ENCODE assay signal across 10 cellular contexts in genomic region chr6:84461461-84461860, GRCh38.
"Had no signal": no experiment of that assay in that cellular context is flagged by ENCODE, and none has a peak within 500 bp of the region (broad histone marks: within the 10 kb centered on the region; RNA-seq: fewer than 3 reads in every experiment).

No MANE protein-coding gene starts in this region.

- H3K9ac ChIP-seq: GM23248 had no signal

- H3K4me2 ChIP-seq: GM23338 had no signal

- H3K27ac ChIP-seq: GM23248 had no signal

- H3K4me1 ChIP-seq: HAP-1 had no signal

- ATAC-seq: GM23338, HCT116 had no signal

- H3K36me3 ChIP-seq: HAP-1 had no signal

- H3K9me3 ChIP-seq: HAP-1 had no signal

- H2AFZ ChIP-seq: GM23248, GM23338 had no signal

- H3K4me3 ChIP-seq: GM23248, GM23338, HAP-1 had no signal

- FAIRE-seq: H1 had no signal

- DNase-seq: GM23248, GOT3, H7, H9, HCEC 1CT, HFFc6 had no signal
